ENCODE assay signal across 8 cellular contexts in the genomic region with DNA sequence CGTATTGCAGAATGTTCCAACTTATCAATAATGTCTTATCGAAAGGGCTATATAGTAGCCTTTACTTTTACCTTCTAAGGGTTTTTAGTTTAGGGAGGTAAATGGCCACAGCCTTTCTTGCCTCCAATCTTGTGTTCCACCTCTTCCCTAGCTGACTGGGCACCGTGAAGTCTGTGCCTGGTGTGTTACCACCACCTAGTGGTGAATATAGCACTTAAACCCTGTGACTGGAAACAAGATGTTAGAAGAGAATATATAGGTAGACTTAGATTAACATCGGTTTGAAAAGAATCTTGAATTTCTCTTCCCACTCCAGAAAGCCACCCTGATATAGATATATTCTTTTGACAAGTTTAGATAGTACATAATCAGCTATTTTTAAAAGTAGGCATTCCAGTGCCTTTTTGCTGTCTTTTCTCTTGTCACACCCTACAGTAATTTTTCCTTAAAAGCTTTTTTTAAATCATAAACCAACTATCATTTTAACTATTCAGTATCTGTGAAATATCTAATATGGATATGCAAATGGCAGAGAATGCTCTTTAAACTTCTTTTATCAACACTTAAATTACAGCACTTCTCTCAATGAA.
A peak's percentile ranks its signal among the peaks of the same experiment; 100 is the strongest.
DNase-seq lines count a peak whose midpoint lies in the region; TF ChIP-seq lines count a peak whose summit lies in the region.

No MANE protein-coding gene starts in this region.

- H3K9me2 ChIP-seq in MM.1S (replicated peaks; ENCODE audit: insufficient read depth, low read length) = no peaks in the 10 kb centered on the region

- H3K4me2 ChIP-seq in MM.1S (ENCODE audit: low read depth, low read length) = no peak overlapping the region

- no peaks in the 10 kb centered on the region for H3F3A ChIP-seq in MM.1S (ENCODE audit: insufficient read depth, low read length)

- H3K27ac Mint-ChIP-seq in T-helper 2 cell treated with Interferon-gamma antibody and Interleukin-4, amounts not matched to agents 5 μg/mL and 100 μg/mL, for 36 hours = no peak overlapping the region

- H3K4me3 Mint-ChIP-seq in T-helper 2 cell treated with Interferon-gamma antibody and Interleukin-4, amounts not matched to agents 5 μg/mL and 100 μg/mL, for 36 hours = no peak overlapping the region

- POLR2A ChIA-PET in HEK293T (lab: Yijun Ruan, JAX) = no interaction called here

- no peak overlapping the region for H3K4me3 ChIP-seq in MM.1S (ENCODE audit: low read length)

- peaks cover 25% of the 10 kb centered on the region for H3K27me3 Mint-ChIP-seq in T-helper 2 cell treated with Interferon-gamma antibody and Interleukin-4, amounts not matched to agents 5 μg/mL and 100 μg/mL, for 36 hours (ENCODE audit: low read depth)

- no peak overlapping the region for H3K9ac ChIP-seq in MM.1S (ENCODE audit: low read length)

- no peaks in the 10 kb centered on the region for H4K20me1 ChIP-seq in MM.1S (ENCODE audit: insufficient read depth, low read length)

- H3K9me3 Mint-ChIP-seq in T-helper 2 cell treated with Interferon-gamma antibody and Interleukin-4, amounts not matched to agents 5 μg/mL and 100 μg/mL, for 36 hours = no peaks in the 10 kb centered on the region

- no peaks in the 10 kb centered on the region for H3K36me3 Mint-ChIP-seq in T-helper 2 cell treated with Interferon-gamma antibody and Interleukin-4, amounts not matched to agents 5 μg/mL and 100 μg/mL, for 36 hours (ENCODE audit: low read depth)

- no peaks in the 10 kb centered on the region for H3K27me3 ChIP-seq in MM.1S (replicated peaks; ENCODE audit: insufficient read depth, low read length)

- H3K36me3 ChIP-seq in MM.1S (replicated peaks; ENCODE audit: insufficient read depth, low read length) = no peaks in the 10 kb centered on the region

- DNase-seq in activated gamma-delta T cell treated with Interleukin-2 at 50 U/mL for 16 hours (peak; percentile 34), activated gamma-delta T cell (lab: John Stamatoyannopoulos, UW) (no peak), HEK293T (ENCODE audit: extremely low spot score) (peak; percentile 74), MM.1S (peak; percentile 63), brain pericyte (ENCODE audit: low read depth, low spot score) (peak; percentile 26), iPS-NIHi7 (ENCODE audit: extremely low spot score) (peak; percentile 80)
- DNase-seq in T-helper 2 cell treated with Interferon-gamma antibody and Interleukin-4, amounts not matched to agents 5 μg/mL and 100 μg/mL, for 36 hours (ENCODE audit: low spot score) = peak; percentile 29
- peak; percentile 12 to 25 (median 14) for DNase-seq in stimulated activated CD4-positive, alpha-beta T cell treated with anti-CD3 and anti-CD28 coated beads, Interleukin-1b, Interleukin-23, amount 100 ng/mL, for 24 hours (ENCODE audit: low read depth in 4 of 4, low spot score in 1 of 4)

- H3K27ac ChIP-seq in MM.1S (ENCODE audit: low read length) = no peak overlapping the region

- H3K9me3 ChIP-seq in MM.1S (replicated peaks; ENCODE audit: insufficient read depth, low read length) = no peaks in the 10 kb centered on the region

- peak; percentile 82 for TF ChIP-seq CTCF in MM.1S (IDR thresholded peaks at IDR 0.05; ENCODE audit: low read length)

- no peaks in the 10 kb centered on the region for H3K79me2 ChIP-seq in MM.1S (ENCODE audit: low read length)

- CTCF ChIA-PET in HEK293T (lab: Yijun Ruan, JAX) = no interaction called here

- no peak overlapping the region for H2AFZ ChIP-seq in MM.1S (ENCODE audit: low read length)

- no peaks in the 10 kb centered on the region for H3K4me1 Mint-ChIP-seq in T-helper 2 cell treated with Interferon-gamma antibody and Interleukin-4, amounts not matched to agents 5 μg/mL and 100 μg/mL, for 36 hours (ENCODE audit: low read depth)

- no peaks in the 10 kb centered on the region for H3K4me1 ChIP-seq in MM.1S (ENCODE audit: low read length)

TF ChIP-seq in HEK293T, 16 proteins besides CTCF, POLR2A, EP300 and RAD21:
- TF ChIP-seq ZNF384 (IDR thresholded peaks at IDR 0.05) = no peak
- TF ChIP-seq HDGF (IDR thresholded peaks at IDR 0.05; ENCODE audit: borderline replicate concordance) = no peak
- TF ChIP-seq FOXA1 (IDR thresholded peaks at IDR 0.05) = no peak
- TF ChIP-seq FOXK2 (IDR thresholded peaks at IDR 0.05) = no peak
- TF ChIP-seq FOXM1 (IDR thresholded peaks at IDR 0.05; ENCODE audit: borderline replicate concordance) = no peak
- TF ChIP-seq LEF1 (IDR thresholded peaks at IDR 0.05; ENCODE audit: borderline replicate concordance) = no peak
